1 cellular context compared by ENCODE assay signal in the genomic region with DNA sequence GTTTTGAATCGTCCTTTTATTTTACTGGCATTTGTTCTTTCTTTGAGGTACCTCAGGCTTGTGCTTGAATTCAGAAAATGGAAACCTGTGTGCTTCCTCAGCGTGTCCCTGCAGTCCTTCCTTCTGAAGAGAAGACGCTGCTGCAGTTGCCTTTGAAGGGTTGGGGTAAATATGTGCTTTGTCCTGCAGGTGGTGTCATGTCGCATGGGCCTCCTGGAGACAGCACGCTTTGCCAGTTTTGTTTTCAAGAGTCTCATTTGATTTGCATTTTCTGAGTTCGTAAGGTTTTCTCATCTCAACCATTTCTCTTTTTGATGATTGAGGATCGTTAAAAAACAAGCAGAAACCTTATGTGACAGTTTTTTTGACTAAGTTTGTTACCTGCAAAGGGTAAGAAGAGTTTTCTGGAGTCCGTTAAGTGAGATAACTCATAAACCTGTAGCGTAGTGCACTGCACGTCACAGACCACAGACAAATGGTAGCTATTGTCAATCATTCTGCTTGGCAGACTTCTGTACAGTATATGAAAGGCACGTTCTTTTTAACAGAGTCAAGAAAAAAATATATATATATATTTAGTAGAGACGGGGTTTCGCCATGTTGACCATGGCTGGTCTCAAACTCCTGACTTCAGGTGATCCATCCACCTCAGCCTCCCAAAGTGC.
TF ChIP-seq lines count a peak whose summit lies in the region.

No MANE protein-coding gene starts in this region.

TF ChIP-seq in H1, 55 proteins besides CTCF, POLR2A, EP300 and RAD21 (continued from another document):
- TF ChIP-seq, protein P1, sequence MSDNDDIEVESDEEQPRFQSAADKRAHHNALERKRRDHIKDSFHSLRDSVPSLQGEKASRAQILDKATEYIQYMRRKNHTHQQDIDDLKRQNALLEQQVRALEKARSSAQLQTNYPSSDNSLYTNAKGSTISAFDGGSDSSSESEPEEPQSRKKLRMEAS (IDR thresholded peaks at IDR 0.05): 0 out of 2 replicates have a peak, but pooled peaks have one; percentile 28
TF ChIP-seq in H1: peak in this region for 1.
